Comparison of ENCODE assay signal across 28 cellular contexts in the genomic region with DNA sequence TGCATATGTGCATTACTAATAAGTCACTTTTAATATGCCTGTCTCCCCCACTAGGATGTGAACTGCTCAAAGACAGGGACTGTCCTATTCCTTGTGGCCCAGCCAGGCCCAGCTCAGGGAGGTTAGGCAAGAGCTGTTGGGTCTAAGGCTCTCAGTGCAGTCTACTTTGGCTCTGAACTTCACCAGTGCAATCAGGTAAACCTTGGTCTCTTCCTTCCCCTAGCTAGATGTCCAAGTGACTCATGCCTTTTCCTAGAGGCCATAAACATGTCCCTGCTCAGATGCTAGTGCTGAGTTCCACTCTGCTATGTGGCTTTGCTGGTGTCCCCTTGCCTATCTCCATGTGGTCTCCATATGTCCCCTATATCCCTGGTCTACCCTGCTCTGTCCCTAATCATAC.
"Had no signal": no experiment of that assay in that cellular context is flagged by ENCODE, and none has a peak within 500 bp of the region (broad histone marks: within the 10 kb centered on the region; RNA-seq: fewer than 3 reads in every experiment).

No MANE protein-coding gene starts in this region.

- H3K4me3 Mint-ChIP-seq: activated CD4-positive, alpha-beta memory T cell treated with anti-CD3 and anti-CD28 coated beads for 36 hours; activated CD4-positive, alpha-beta T cell treated with anti-CD3 and anti-CD28 coated beads for 36 hours; activated CD4-positive, alpha-beta T cell treated with anti-CD3 and anti-CD28 coated beads, Interleukin-2, amount 10 ng/mL, durations not matched to agents 24 days and 14 days; activated naive CD4-positive, alpha-beta T cell treated with anti-CD3 and anti-CD28 coated beads for 36 hours; activated naive CD4-positive, alpha-beta T cell treated with anti-CD3 and anti-CD28 coated beads, Interleukin-2, amount 50 U/mL, for 24 hours; activated naive CD8-positive, alpha-beta T cell treated with anti-CD3 and anti-CD28 coated beads, Interleukin-2, amount 10 ng/mL, durations not matched to agents 7 days and 5 days; activated T-cell treated with anti-CD3 and anti-CD28 coated beads, Interleukin-2, amount 50 U/mL, for 24 hours; activated T-cell treated with anti-CD3 and anti-CD28 coated beads, Interleukin-2, amount 50 U/mL, for 72 hours; brain; central memory CD8-positive, alpha-beta T cell; dendritic cell treated with granulocyte-macrophage colony-stimulating factor and Interleukin-4, amounts not matched to agents 40 ng/mL and 50 ng/mL, for 4 days; endodermal cell had no signal

- H3K27ac Mint-ChIP-seq: activated CD4-positive, alpha-beta memory T cell treated with anti-CD3 and anti-CD28 coated beads for 36 hours; activated CD4-positive, alpha-beta T cell treated with anti-CD3 and anti-CD28 coated beads for 36 hours; activated CD4-positive, alpha-beta T cell treated with anti-CD3 and anti-CD28 coated beads, Interleukin-2, amount 10 ng/mL, durations not matched to agents 24 days and 14 days; activated naive CD4-positive, alpha-beta T cell treated with anti-CD3 and anti-CD28 coated beads for 36 hours; activated naive CD4-positive, alpha-beta T cell treated with anti-CD3 and anti-CD28 coated beads, Interleukin-2, amount 50 U/mL, for 24 hours; activated naive CD8-positive, alpha-beta T cell treated with anti-CD3 and anti-CD28 coated beads, Interleukin-2, amount 10 ng/mL, durations not matched to agents 7 days and 5 days; activated T-cell treated with anti-CD3 and anti-CD28 coated beads, Interleukin-2, amount 50 U/mL, for 24 hours; activated T-cell treated with anti-CD3 and anti-CD28 coated beads, Interleukin-2, amount 50 U/mL, for 72 hours; dendritic cell treated with granulocyte-macrophage colony-stimulating factor and Interleukin-4, amounts not matched to agents 40 ng/mL and 50 ng/mL, for 4 days; endodermal cell had no signal

- H3K27ac ChIP-seq: ascending aorta, coronary artery, dorsolateral prefrontal cortex, esophagus muscularis mucosa, foreskin keratinocyte, gastrocnemius medialis had no signal

- H3K36me3 ChIP-seq: breast epithelium, esophagus muscularis mucosa, gastrocnemius medialis had no signal

- ATAC-seq: activated CD4-positive, alpha-beta T cell treated with anti-CD3 and anti-CD28 coated beads for 36 hours; activated T-cell treated with anti-CD3 and anti-CD28 coated beads, Interleukin-2, amount 50 U/mL, for 72 hours; foreskin keratinocyte; gastrocnemius medialis had no signal

- H3K9me3 ChIP-seq: ascending aorta, breast epithelium, gastrocnemius medialis had no signal

- H3K4me1 ChIP-seq: ascending aorta, foreskin keratinocyte had no signal

- H3K4me1 Mint-ChIP-seq: activated CD4-positive, alpha-beta T cell treated with anti-CD3 and anti-CD28 coated beads for 36 hours; activated naive CD4-positive, alpha-beta T cell treated with anti-CD3 and anti-CD28 coated beads, Interleukin-2, amount 50 U/mL, for 24 hours; central memory CD8-positive, alpha-beta T cell had no signal

- H3K4me3 ChIP-seq: ascending aorta, breast epithelium, coronary artery, dorsolateral prefrontal cortex, esophagus muscularis mucosa, gastrocnemius medialis had no signal

- H3K36me3 Mint-ChIP-seq: brain had no signal

- DNase-seq: activated CD4-positive, alpha-beta memory T cell treated with anti-CD3 and anti-CD28 coated beads for 36 hours; activated CD4-positive, alpha-beta T cell treated with anti-CD3 and anti-CD28 coated beads for 36 hours; activated CD4-positive, alpha-beta T cell treated with anti-CD3 and anti-CD28 coated beads, Interleukin-2, amount 10 ng/mL, durations not matched to agents 24 days and 14 days; activated CD4-positive, CD25-positive, alpha-beta regulatory T cell; activated CD4-positive, CD25-positive, alpha-beta regulatory T cell treated with anti-CD3 and anti-CD28 coated beads, Interleukin-2, amount 50 U/mL, for 72 hours; activated CD8-positive, alpha-beta memory T cell treated with anti-CD3 and anti-CD28 coated beads, Interleukin-2, amount 50 U/mL, for 48 hours; activated effector memory CD4-positive, alpha-beta T cell treated with anti-CD3 and anti-CD28 coated beads, Interleukin-2, amount 50 U/mL, for 16 hours; activated naive CD4-positive, alpha-beta T cell treated with anti-CD3 and anti-CD28 coated beads for 36 hours; activated naive CD8-positive, alpha-beta T cell treated with anti-CD3 and anti-CD28 coated beads, Interleukin-2, amount 10 ng/mL, durations not matched to agents 7 days and 5 days; activated T-cell treated with anti-CD3 and anti-CD28 coated beads for 4 hours; activated T-cell treated with anti-CD3 and anti-CD28 coated beads, Interleukin-2, amount 50 U/mL, for 24 hours; activated T-cell treated with anti-CD3 and anti-CD28 coated beads, Interleukin-2, amount 50 U/mL, for 72 hours; dorsolateral prefrontal cortex; effector memory CD4-positive, alpha-beta T cell; endodermal cell; erythroblast; foreskin keratinocyte; gastrocnemius medialis; glutamatergic neuron; T-helper 2 cell had no signal

- H3K27me3 ChIP-seq: ascending aorta, breast epithelium, dorsolateral prefrontal cortex, esophagus muscularis mucosa, foreskin keratinocyte, gastrocnemius medialis had no signal

- H3K27me3 Mint-ChIP-seq: activated CD4-positive, alpha-beta memory T cell treated with anti-CD3 and anti-CD28 coated beads for 36 hours; activated CD4-positive, alpha-beta T cell treated with anti-CD3 and anti-CD28 coated beads for 36 hours; activated CD4-positive, alpha-beta T cell treated with anti-CD3 and anti-CD28 coated beads, Interleukin-2, amount 10 ng/mL, durations not matched to agents 24 days and 14 days; activated naive CD4-positive, alpha-beta T cell treated with anti-CD3 and anti-CD28 coated beads, Interleukin-2, amount 50 U/mL, for 24 hours; activated naive CD8-positive, alpha-beta T cell treated with anti-CD3 and anti-CD28 coated beads, Interleukin-2, amount 10 ng/mL, durations not matched to agents 7 days and 5 days; activated T-cell treated with anti-CD3 and anti-CD28 coated beads, Interleukin-2, amount 50 U/mL, for 24 hours; central memory CD8-positive, alpha-beta T cell; dendritic cell treated with granulocyte-macrophage colony-stimulating factor and Interleukin-4, amounts not matched to agents 40 ng/mL and 50 ng/mL, for 4 days had no signal
